Comparison of ENCODE assay signal across 8 cellular contexts in genomic region chr7:107579546-107579880, GRCh38. TPM values are rescaled to one million over a fixed set of nuclear protein-coding genes. Genes with fewer than 3 reads are reported as not detected.
A peak's percentile ranks its signal among the peaks of the same experiment; 100 is the strongest.
DNase-seq lines count a peak whose midpoint lies in the region; ATAC-seq, FAIRE-seq and TF ChIP-seq lines count a peak whose summit lies in the region.

No MANE protein-coding gene starts in this region.

- H3K14ac ChIP-seq in neuronal stem cell (ENCODE audit: low read length) = no peak overlapping the region

- H3K4me3 ChIP-seq in OCI-LY1 (ENCODE audit: low read depth, low read length, poor library complexity, severe bottlenecking) = peak overlapping the region; percentile 90
- H3K4me3 ChIP-seq in neuronal stem cell (ENCODE audit: low read length in 2 of 2) = peak overlapping the region; percentile 83 to 92

- no peaks in the 10 kb centered on the region for H3K9me3 ChIP-seq in OCI-LY1 (ENCODE audit: low read length)
- H3K9me3 ChIP-seq in neuronal stem cell (replicated peaks in 1 of 2; ENCODE audit: control insufficient read depth in 2 of 2, insufficient read depth in 1 of 2, low read depth in 1 of 2, low read length in 2 of 2) = no peaks in the 10 kb centered on the region

- H3K36me3 ChIP-seq in OCI-LY1 (ENCODE audit: insufficient read depth, low read length) (peaks cover 18% of the 10 kb centered on the region), neuronal stem cell (replicated peaks in 1 of 2; ENCODE audit: control insufficient read depth in 2 of 2, insufficient read depth in 2 of 2, low read length in 2 of 2) (peaks cover 1 to 38% of the 10 kb centered on the region in 2 donors)

- H3K9me2 ChIP-seq in OCI-LY1 (ENCODE audit: low read depth, low read length) = no peaks in the 10 kb centered on the region

- no peak for TF ChIP-seq CTCF in OCI-LY1 (IDR thresholded peaks at IDR 0.05; ENCODE audit: low read length)

- H3F3A ChIP-seq in OCI-LY1 (ENCODE audit: insufficient read depth, low read length) = peaks cover 14% of the 10 kb centered on the region; the same call in 1 of the 2 replicates

- peak overlapping the region; percentile 96 for H3K18ac ChIP-seq in neuronal stem cell (ENCODE audit: low read length)

- peaks cover 13% of the 10 kb centered on the region for H3K79me2 ChIP-seq in OCI-LY1 (ENCODE audit: insufficient read depth, low read length)

- H3K9ac ChIP-seq in OCI-LY1 (ENCODE audit: low read length) = peak overlapping the region; percentile 95
- peak overlapping the region; percentile 77 for H3K9ac ChIP-seq in neuronal stem cell (ENCODE audit: low read depth, low read length, poor library complexity)

- H4K8ac ChIP-seq in neuronal stem cell (ENCODE audit: low read depth, low read length) = peak overlapping the region; percentile 17

- peak overlapping the region; percentile 65 for H3K27ac ChIP-seq in OCI-LY1 (ENCODE audit: low read depth, low read length, poor library complexity, severe bottlenecking)
- peak overlapping the region; percentile 66 for H3K27ac ChIP-seq in epithelial cell of prostate
- peak overlapping the region; percentile 46 for H3K27ac ChIP-seq in neuronal stem cell (replicated peaks; ENCODE audit: low read length)

- H3K4ac ChIP-seq in neuronal stem cell (ENCODE audit: low read length) = no peak overlapping the region

- H2AK5ac ChIP-seq in neuronal stem cell (ENCODE audit: low read depth, low read length) = no peak overlapping the region

- ATAC-seq in HG02642 (IDR thresholded peaks at IDR 0.05; ENCODE audit: poor library complexity, unreplicated experiment) (no peak), HG03045 (IDR thresholded peaks at IDR 0.05; ENCODE audit: unreplicated experiment) (no peak)

- H4K91ac ChIP-seq in neuronal stem cell (ENCODE audit: low read depth, low read length, poor library complexity) = no peak overlapping the region

- H3K27me3 ChIP-seq in OCI-LY1 (ENCODE audit: insufficient read depth, low read length) (no peaks in the 10 kb centered on the region), neuronal stem cell (ENCODE audit: control insufficient read depth in 3 of 3, insufficient read depth in 3 of 3, low read depth in 1 of 3, low read length in 3 of 3) (no peaks in the 10 kb centered on the region)

- no peak overlapping the region for H2BK5ac ChIP-seq in neuronal stem cell (ENCODE audit: low read length)

- H2BK120ac ChIP-seq in neuronal stem cell (ENCODE audit: low read depth, low read length) = no peak overlapping the region

- H3K4me2 ChIP-seq in OCI-LY1 (ENCODE audit: low read length) (peak overlapping the region; percentile 91), neuronal stem cell (ENCODE audit: insufficient read depth, low read length, poor library complexity, severe bottlenecking) (peak overlapping the region; percentile 63)

- DNase-seq in GM12892 (ENCODE audit: insufficient read length) (no peak), epithelial cell of prostate (ENCODE audit: low read depth, low spot score) (no peak), neuronal stem cell (ENCODE audit: low spot score) (no peak), NCI-H2029 treated with DMSO at 0.1 percent for 48 hours (lab: John Stamatoyannopoulos, UW) (no peak)
- no peak for DNase-seq in stimulated activated CD4-positive, alpha-beta T cell treated with anti-CD3 and anti-CD28 coated beads, Interleukin-4, amount 100 ng/mL, for 1 hour

- no peak overlapping the region for H2BK12ac ChIP-seq in neuronal stem cell (ENCODE audit: low read length)

- no peaks in the 10 kb centered on the region for H3K79me1 ChIP-seq in neuronal stem cell (ENCODE audit: low read depth, low read length)

- H2BK15ac ChIP-seq in neuronal stem cell (ENCODE audit: low read length) = no peak overlapping the region

- H3K4me1 ChIP-seq in OCI-LY1 (ENCODE audit: insufficient read depth, low read length, severe bottlenecking) (peaks cover 36% of the 10 kb centered on the region), neuronal stem cell (ENCODE audit: control insufficient read depth in 2 of 2, insufficient read depth in 1 of 2, low read depth in 1 of 2, low read length in 2 of 2) (peaks cover 0 to 4% of the 10 kb centered on the region in 2 donors)

- WGBS in neuronal stem cell (ENCODE audit: extremely low coverage in 2 of 2, insufficient read length in 2 of 2, insufficient replicate concordance in 1 of 2), 2 donors = no CpG with 5 or more reads among the region's 9 CpGs

- H4K20me1 ChIP-seq in OCI-LY1 (ENCODE audit: insufficient read depth, low read length) = no peaks in the 10 kb centered on the region

- no peak overlapping the region for H3K23ac ChIP-seq in neuronal stem cell (ENCODE audit: low read depth, low read length, poor library complexity)

- FAIRE-seq in GM12892 (lab: Jason Lieb, UNC) = peak; percentile 54

- H2AFZ ChIP-seq in OCI-LY1 (ENCODE audit: low read length) (peak overlapping the region; percentile 48), neuronal stem cell (ENCODE audit: low read length) (peak overlapping the region; percentile 97)

- TF ChIP-seq POLR2A in GM12892 (IDR thresholded peaks at IDR 0.05; ENCODE audit: low read depth, low read length) = no peak

RNA-seq across cellular contexts. Expression of gene BCAP29, which starts 0.5 kb away (rescaled TPM):
- polyA plus RNA-seq in GM12892 (2012; ENCODE audit: missing spikeins) = 22.3 TPM
- polyA plus RNA-seq in neuronal stem cell (2013, experiment 1 of 2) = 21.3 TPM
- 20.5 TPM for polyA plus RNA-seq in neuronal stem cell (2013, experiment 2 of 2)

RNA-seq across cellular contexts. Expression of gene DUS4L, which starts 15.7 kb away (rescaled TPM):
- 11.2 TPM for polyA plus RNA-seq in GM12892 (2012; ENCODE audit: missing spikeins)
- 9.9 TPM for polyA plus RNA-seq in neuronal stem cell (2013, experiment 1 of 2)
- polyA plus RNA-seq in neuronal stem cell (2013, experiment 2 of 2) = 10.1 TPM

RNA-seq across cellular contexts. Expression of gene COG5, which starts 15.8 kb away (rescaled TPM):
- polyA plus RNA-seq in GM12892 (2012; ENCODE audit: missing spikeins) = 23.5 TPM
- polyA plus RNA-seq in neuronal stem cell (2013, experiment 1 of 2) = 16.0 TPM
- 15.2 TPM for polyA plus RNA-seq in neuronal stem cell (2013, experiment 2 of 2)
